In genomic region chr3:152264378-152264777, GRCh38 we compare ENCODE assay signal across 16 cellular contexts. TPM values are rescaled to one million over a fixed set of nuclear protein-coding genes. Genes with fewer than 3 reads are reported as not detected.
DNase-seq lines count a peak whose midpoint lies in the region; ATAC-seq and TF ChIP-seq lines count a peak whose summit lies in the region.
"Had no signal": no experiment of that assay in that cellular context is flagged by ENCODE, and none has a peak within 500 bp of the region (broad histone marks: within the 10 kb centered on the region; RNA-seq: fewer than 3 reads in every experiment).

No MANE protein-coding gene starts in this region.

- intact Hi-C loops in CD14-positive monocyte (cut with micrococcal nuclease) = no loop called here
- intact Hi-C loops in body of pancreas (cut with DNase I) = no loop called here

- no peaks in the 10 kb centered on the region for H3K9me3 ChIP-seq in CD8-positive, alpha-beta memory T cell (ENCODE audit: low read length)
- H3K9me3 ChIP-seq in neutrophil (no peaks in the 10 kb centered on the region), body of pancreas (no peaks in the 10 kb centered on the region)
- H3K9me3 ChIP-seq: mucosa of descending colon, stomach had no signal

- H3K4me1 ChIP-seq in CD8-positive, alpha-beta memory T cell (ENCODE audit: insufficient read depth, low read length) = peaks cover 79% of the 10 kb centered on the region
- peaks cover 48 to 51% of the 10 kb centered on the region in 2 experiments for H3K4me1 ChIP-seq in neutrophil (ENCODE audit: control insufficient read depth in 1 of 2, insufficient read depth in 1 of 2, low read depth in 1 of 2, low read length in 1 of 2)
- H3K4me1 ChIP-seq in body of pancreas = peaks cover 32% of the 10 kb centered on the region

- no peak for DNase-seq in CD14-positive monocyte (ENCODE audit: low spot score)
- DNase-seq in CD8-positive, alpha-beta memory T cell = no peak
- no peak for DNase-seq in body of pancreas
- DNase-seq: kidney; mucosa of descending colon; NCI-H1105; NK-92 treated with Interleukin-12 subunit alpha and Interleukin-12 subunit beta, amount 100 ng/mL, for 24 hours; posterior cingulate gyrus; SHP77 treated with DMSO at 0.1 percent for 48 hours; stimulated activated CD4-positive, alpha-beta T cell treated with anti-CD3 and anti-CD28 coated beads, Interleukin-12 subunit alpha, Interleukin-12 subunit beta, amount 100 ng/mL, for 4 hours; stomach had no signal

- peak overlapping the region; percentile 85 to 97 (median 90) for H3K27ac Mint-ChIP-seq in CD14-positive monocyte
- peak overlapping the region in 6 of 8 donors; percentile 19 to 86 (median 61) for H3K27ac Mint-ChIP-seq in CD8-positive, alpha-beta memory T cell
- H3K27ac Mint-ChIP-seq in activated naive CD8-positive, alpha-beta T cell = peak overlapping the region; percentile 75

- ATAC-seq in body of pancreas = no peak
- no peak for ATAC-seq in GM19035 (IDR thresholded peaks at IDR 0.05; ENCODE audit: unreplicated experiment)
- no peak for ATAC-seq in HG03097 (IDR thresholded peaks at IDR 0.05; ENCODE audit: low FRiP score, unreplicated experiment)
- ATAC-seq: HCT116, mucosa of descending colon had no signal

- POLR2A ChIA-PET in CD8-positive, alpha-beta memory T cell (lab: Charles Lee) = interaction anchor here (0.8 kb wide), 1 partner anchor 31 kb away, joined by 3 read pairs; no protein-coding TSS in a partner anchor

- no peak overlapping the region for H3K4me3 Mint-ChIP-seq in CD14-positive monocyte
- peak overlapping the region in 3 of 7 donors; percentile 38 to 58 (median 41) for H3K4me3 Mint-ChIP-seq in CD8-positive, alpha-beta memory T cell
- H3K4me3 Mint-ChIP-seq in activated naive CD8-positive, alpha-beta T cell = peak overlapping the region; percentile 38

- H3K4me1 Mint-ChIP-seq in CD14-positive monocyte = peaks cover 74% of the 10 kb centered on the region
- H3K4me1 Mint-ChIP-seq in CD8-positive, alpha-beta memory T cell = peaks cover 77 to 86% (median 83%) of the 10 kb centered on the region in 3 donors
- peaks cover 81% of the 10 kb centered on the region for H3K4me1 Mint-ChIP-seq in activated naive CD8-positive, alpha-beta T cell (ENCODE audit: low read depth)

- TF ChIP-seq POLR2A in body of pancreas (IDR thresholded peaks at IDR 0.05) = no peak

- H3K36me3 ChIP-seq in CD8-positive, alpha-beta memory T cell (ENCODE audit: insufficient read depth, low read length) = no peaks in the 10 kb centered on the region
- no peaks in the 10 kb centered on the region for H3K36me3 ChIP-seq in neutrophil
- no peaks in the 10 kb centered on the region for H3K36me3 ChIP-seq in body of pancreas (replicated peaks in 1 of 2; ENCODE audit: insufficient read depth in 1 of 2, low read depth in 2 of 2)
- H3K36me3 ChIP-seq: stomach had no signal

- H3K27me3 ChIP-seq in CD8-positive, alpha-beta memory T cell (ENCODE audit: insufficient read depth, low read length, poor library complexity, severe bottlenecking) = no peaks in the 10 kb centered on the region
- H3K27me3 ChIP-seq in neutrophil = no peaks in the 10 kb centered on the region
- H3K27me3 ChIP-seq in body of pancreas = no peaks in the 10 kb centered on the region
- H3K27me3 ChIP-seq: stomach had no signal

- H3K36me3 Mint-ChIP-seq in CD14-positive monocyte = peaks cover 25 to 32% of the 10 kb centered on the region in 2 donors
- peaks cover 9 to 30% (median 13%) of the 10 kb centered on the region in 3 donors for H3K36me3 Mint-ChIP-seq in CD8-positive, alpha-beta memory T cell
- peaks cover 4% of the 10 kb centered on the region for H3K36me3 Mint-ChIP-seq in activated naive CD8-positive, alpha-beta T cell

- CTCF ChIA-PET in CD8-positive, alpha-beta memory T cell (lab: Charles Lee) = no interaction called here

- H3K27ac ChIP-seq in CD8-positive, alpha-beta memory T cell (ENCODE audit: low read depth, low read length) = no peak overlapping the region
- peak overlapping the region; percentile 21 for H3K27ac ChIP-seq in neutrophil
- no peak overlapping the region for H3K27ac ChIP-seq in body of pancreas

- H3K4me3 ChIP-seq in CD8-positive, alpha-beta memory T cell (ENCODE audit: low read length) = no peak overlapping the region
- H3K4me3 ChIP-seq in neutrophil (ENCODE audit: low read depth in 1 of 2, low read length in 1 of 2) (no peak overlapping the region), body of pancreas (no peak overlapping the region)
- H3K4me3 ChIP-seq: mucosa of descending colon, stomach had no signal

- H3K27me3 Mint-ChIP-seq in CD14-positive monocyte (ENCODE audit: low read depth in 3 of 3) = no peaks in the 10 kb centered on the region
- peaks cover 0 to under 1% of the 10 kb centered on the region in 2 donors for H3K27me3 Mint-ChIP-seq in CD8-positive, alpha-beta memory T cell
- no peaks in the 10 kb centered on the region for H3K27me3 Mint-ChIP-seq in activated naive CD8-positive, alpha-beta T cell

- TF ChIP-seq CTCF in CD14-positive monocyte (IDR thresholded peaks at IDR 0.05) (no peak), neutrophil (IDR thresholded peaks at IDR 0.05) (no peak), body of pancreas (IDR thresholded peaks at IDR 0.05) (no peak)

- H3K9me3 Mint-ChIP-seq in CD14-positive monocyte = peaks cover 0 to 3% (median 0%) of the 10 kb centered on the region in 7 donors
- H3K9me3 Mint-ChIP-seq in CD8-positive, alpha-beta memory T cell = no peaks in the 10 kb centered on the region
- H3K9me3 Mint-ChIP-seq in activated naive CD8-positive, alpha-beta T cell (ENCODE audit: low read depth) = no peaks in the 10 kb centered on the region

RNA-seq across cellular contexts. Expression of gene MBNL1, which starts 4.4 kb away (rescaled TPM):
- 100 to 1,000 TPM; 191 to 204 TPM for polyA plus RNA-seq in CD14-positive monocyte
- 100 to 1,000 TPM; 386 to 391 TPM for total RNA-seq in CD8-positive, alpha-beta memory T cell
- polyA plus RNA-seq in CD8-positive, alpha-beta memory T cell = 303 TPM
- 10 to 100 TPM; 77.3 to 82.4 TPM for total RNA-seq in body of pancreas

Comparison
In these comparisons a context has a peak if more than half of its experiments do, and no peak if none do; other contexts are left out.
1. RNA of gene MBNL1, which starts 4.4 kb away (total RNA-seq): 386 to 391 TPM in CD8-positive, alpha-beta memory T cell; 77.3 to 82.4 TPM in body of pancreas; every median in the first group is over 4 times any median in the second.
2. Peak in every context shown above with its lines, with median percentiles within 50 percentile points of each other: H3K27ac Mint-ChIP-seq.